ENCODE assay signal across 18 cellular contexts in genomic region chr16:68348645-68349445, GRCh38.
"Had no signal": no experiment of that assay in that cellular context is flagged by ENCODE, and none has a peak within 500 bp of the region (broad histone marks: within the 10 kb centered on the region; RNA-seq: fewer than 3 reads in every experiment).

No MANE protein-coding gene starts in this region.

- FAIRE-seq: keratinocyte, pancreas had no signal

- H3K9me3 ChIP-seq: breast epithelium, left lung, pancreas, tibial artery had no signal

- H3K27ac Mint-ChIP-seq: activated naive CD4-positive, alpha-beta T cell treated with anti-CD3 and anti-CD28 coated beads, Interleukin-2, amount 50 U/mL, for 72 hours; stimulated activated naive CD8-positive, alpha-beta T cell treated with anti-CD3 and anti-CD28 coated beads, Interleukin-15, amount 100 ng/mL, for 72 hours had no signal

- H3K4me3 ChIP-seq: breast epithelium, coronary artery, left lung, lung, pancreas, tibial artery had no signal

- H3K27me3 Mint-ChIP-seq: naive thymus-derived CD4-positive, alpha-beta T cell; stimulated activated naive CD8-positive, alpha-beta T cell treated with anti-CD3 and anti-CD28 coated beads, Interleukin-15, amount 100 ng/mL, for 72 hours had no signal

- H3K9me3 Mint-ChIP-seq: activated naive CD4-positive, alpha-beta T cell treated with anti-CD3 and anti-CD28 coated beads, Interleukin-2, amount 50 U/mL, for 72 hours; stimulated activated naive CD8-positive, alpha-beta T cell treated with anti-CD3 and anti-CD28 coated beads, Interleukin-15, amount 100 ng/mL, for 72 hours; WTC11 had no signal

- H3K4me1 Mint-ChIP-seq: WTC11 had no signal

- H3K27ac ChIP-seq: breast epithelium, coronary artery, epithelial cell of prostate, left lung, pancreas, tibial artery had no signal

- DNase-seq: activated gamma-delta T cell treated with Interleukin-2 at 50 U/mL for 16 hours; activated T-cell treated with anti-CD3 and anti-CD28 coated beads, Interleukin-2, amount 50 U/mL, for 1 hour; naive thymus-derived CD4-positive, alpha-beta T cell; right cardiac atrium; stimulated activated CD4-positive, alpha-beta T cell treated with anti-CD3 and anti-CD28 coated beads, Interleukin-12 subunit alpha, Interleukin-12 subunit beta, amount 100 ng/mL, for 4 hours; stimulated activated CD4-positive, alpha-beta T cell treated with anti-CD3 and anti-CD28 coated beads, Interleukin-4, amount 100 ng/mL, for 4 hours; stimulated activated naive CD8-positive, alpha-beta T cell treated with anti-CD3 and anti-CD28 coated beads, Interleukin-15, amount 100 ng/mL, for 72 hours; T1000; tibial artery had no signal

- ATAC-seq: activated naive CD4-positive, alpha-beta T cell treated with anti-CD3 and anti-CD28 coated beads, Interleukin-2, amount 50 U/mL, for 72 hours; left lung; naive thymus-derived CD4-positive, alpha-beta T cell; pancreas; right cardiac atrium; stimulated activated naive CD8-positive, alpha-beta T cell treated with anti-CD3 and anti-CD28 coated beads, Interleukin-15, amount 100 ng/mL, for 72 hours; WTC11 had no signal

- H3K4me1 ChIP-seq: breast epithelium, left lung, pancreas, tibial artery had no signal

- H3K4me3 Mint-ChIP-seq: naive thymus-derived CD4-positive, alpha-beta T cell; stimulated activated naive CD8-positive, alpha-beta T cell treated with anti-CD3 and anti-CD28 coated beads, Interleukin-15, amount 100 ng/mL, for 72 hours; WTC11 had no signal

- H3K27me3 ChIP-seq: breast epithelium, left lung, pancreas, tibial artery had no signal
